ENCODE assay signal across 30 cellular contexts in the genomic region with DNA sequence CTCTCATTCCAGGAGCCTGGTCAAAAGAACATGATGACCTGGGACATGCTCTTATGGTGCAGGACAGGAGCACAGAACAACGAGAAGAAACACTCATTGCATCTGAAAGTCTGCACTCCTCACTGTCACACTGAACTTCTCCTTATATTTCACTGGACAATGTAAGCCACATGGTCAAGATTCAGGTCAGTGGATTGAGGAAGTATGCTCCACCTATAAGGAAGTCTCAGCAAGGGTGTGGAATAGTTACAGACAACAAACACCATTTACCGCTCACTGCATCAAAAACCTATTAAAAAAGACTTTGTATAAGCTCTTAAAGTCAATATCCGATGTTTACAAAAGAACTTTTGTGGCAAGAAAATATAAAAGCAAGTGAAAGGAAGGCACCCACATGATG.
"Had no signal": no experiment of that assay in that cellular context is flagged by ENCODE, and none has a peak within 500 bp of the region (broad histone marks: within the 10 kb centered on the region; RNA-seq: fewer than 3 reads in every experiment).

No MANE protein-coding gene starts in this region.

- H3K27ac Mint-ChIP-seq: activated B cell treated with CpG ODN at 0.5 μM for 24 hours; activated CD4-positive, alpha-beta memory T cell treated with anti-CD3 and anti-CD28 coated beads, Interleukin-2, amount 10 ng/mL, durations not matched to agents 7 days and 5 days; activated CD4-positive, alpha-beta T cell treated with anti-CD3 and anti-CD28 coated beads for 36 hours; activated CD4-positive, alpha-beta T cell treated with anti-CD3 and anti-CD28 coated beads, Interleukin-2, amount 10 ng/mL, durations not matched to agents 24 days and 14 days; activated naive CD4-positive, alpha-beta T cell treated with anti-CD3 and anti-CD28 coated beads, Interleukin-2, amount 10 ng/mL, durations not matched to agents 7 days and 5 days; activated naive CD4-positive, alpha-beta T cell treated with anti-CD3 and anti-CD28 coated beads, Interleukin-2, amount 50 U/mL, for 72 hours; activated naive CD8-positive, alpha-beta T cell treated with anti-CD3 and anti-CD28 coated beads, Interleukin-2, amount 10 ng/mL, durations not matched to agents 7 days and 5 days; activated T-cell treated with anti-CD3 and anti-CD28 coated beads, Interleukin-2, amount 50 U/mL, for 24 hours; activated T-cell treated with anti-CD3 and anti-CD28 coated beads, Interleukin-2, amount 50 U/mL, for 72 hours; brain; T-helper 17 cell; T-helper 2 cell treated with Interferon-gamma antibody and Interleukin-4, amounts not matched to agents 5 μg/mL and 100 μg/mL, for 36 hours had no signal

- H3K4me3 Mint-ChIP-seq: activated B cell treated with CpG ODN at 0.5 μM for 24 hours; activated CD4-positive, alpha-beta memory T cell treated with anti-CD3 and anti-CD28 coated beads, Interleukin-2, amount 10 ng/mL, durations not matched to agents 7 days and 5 days; activated CD4-positive, alpha-beta T cell treated with anti-CD3 and anti-CD28 coated beads for 36 hours; activated CD4-positive, alpha-beta T cell treated with anti-CD3 and anti-CD28 coated beads, Interleukin-2, amount 10 ng/mL, durations not matched to agents 24 days and 14 days; activated naive CD4-positive, alpha-beta T cell treated with anti-CD3 and anti-CD28 coated beads, Interleukin-2, amount 10 ng/mL, durations not matched to agents 7 days and 5 days; activated naive CD8-positive, alpha-beta T cell treated with anti-CD3 and anti-CD28 coated beads, Interleukin-2, amount 10 ng/mL, durations not matched to agents 7 days and 5 days; activated T-cell treated with anti-CD3 and anti-CD28 coated beads, Interleukin-2, amount 50 U/mL, for 24 hours; activated T-cell treated with anti-CD3 and anti-CD28 coated beads, Interleukin-2, amount 50 U/mL, for 72 hours; brain; T-helper 17 cell; T-helper 2 cell treated with Interferon-gamma antibody and Interleukin-4, amounts not matched to agents 5 μg/mL and 100 μg/mL, for 36 hours had no signal

- H3K36me3 Mint-ChIP-seq: activated naive CD4-positive, alpha-beta T cell treated with anti-CD3 and anti-CD28 coated beads, Interleukin-2, amount 10 ng/mL, durations not matched to agents 7 days and 5 days; activated naive CD8-positive, alpha-beta T cell treated with anti-CD3 and anti-CD28 coated beads, Interleukin-2, amount 10 ng/mL, durations not matched to agents 7 days and 5 days; brain had no signal

- H3K4me1 ChIP-seq: ascending aorta, breast epithelium, colonic mucosa, heart left ventricle had no signal

- H3K27me3 ChIP-seq: ascending aorta, breast epithelium, cardiac muscle cell, colonic mucosa, heart left ventricle had no signal

- H3K9me3 Mint-ChIP-seq: activated B cell treated with CpG ODN at 0.5 μM for 24 hours; activated CD4-positive, alpha-beta T cell treated with anti-CD3 and anti-CD28 coated beads, Interleukin-2, amount 10 ng/mL, durations not matched to agents 24 days and 14 days had no signal

- H3K4me1 Mint-ChIP-seq: activated B cell treated with CpG ODN at 0.5 μM for 24 hours; activated CD4-positive, alpha-beta memory T cell treated with anti-CD3 and anti-CD28 coated beads, Interleukin-2, amount 10 ng/mL, durations not matched to agents 7 days and 5 days; activated CD4-positive, alpha-beta T cell treated with anti-CD3 and anti-CD28 coated beads for 36 hours; activated CD4-positive, alpha-beta T cell treated with anti-CD3 and anti-CD28 coated beads, Interleukin-2, amount 10 ng/mL, durations not matched to agents 24 days and 14 days; activated naive CD4-positive, alpha-beta T cell treated with anti-CD3 and anti-CD28 coated beads, Interleukin-2, amount 10 ng/mL, durations not matched to agents 7 days and 5 days; activated naive CD8-positive, alpha-beta T cell treated with anti-CD3 and anti-CD28 coated beads, Interleukin-2, amount 10 ng/mL, durations not matched to agents 7 days and 5 days; T-helper 17 cell had no signal

- DNase-seq: activated B cell treated with CpG ODN at 0.5 μM for 24 hours; activated CD4-positive, alpha-beta memory T cell treated with anti-CD3 and anti-CD28 coated beads, Interleukin-2, amount 10 ng/mL, durations not matched to agents 7 days and 5 days; activated CD4-positive, alpha-beta T cell treated with anti-CD3 and anti-CD28 coated beads for 36 hours; activated CD4-positive, alpha-beta T cell treated with anti-CD3 and anti-CD28 coated beads, Interleukin-2, amount 10 ng/mL, durations not matched to agents 24 days and 14 days; activated CD4-positive, alpha-beta T cell treated with anti-CD3 and anti-CD28 coated beads, Interleukin-2, amount 50 U/mL, for 4 hours; activated CD4-positive, CD25-positive, alpha-beta regulatory T cell treated with anti-CD3 and anti-CD28 coated beads, Interleukin-2, amount 50 U/mL, for 72 hours; activated CD8-positive, alpha-beta memory T cell treated with anti-CD3 and anti-CD28 coated beads, Interleukin-2, amount 50 U/mL, for 48 hours; activated gamma-delta T cell; activated naive CD4-positive, alpha-beta T cell; activated naive CD4-positive, alpha-beta T cell treated with anti-CD3 and anti-CD28 coated beads, Interleukin-2, amount 10 ng/mL, durations not matched to agents 7 days and 5 days; activated naive CD8-positive, alpha-beta T cell treated with anti-CD3 and anti-CD28 coated beads, Interleukin-2, amount 10 ng/mL, durations not matched to agents 7 days and 5 days; activated T-cell treated with anti-CD3 and anti-CD28 coated beads for 4 hours; activated T-cell treated with anti-CD3 and anti-CD28 coated beads, Interleukin-2, amount 50 U/mL, for 24 hours; activated T-cell treated with anti-CD3 and anti-CD28 coated beads, Interleukin-2, amount 50 U/mL, for 72 hours; central memory CD4-positive, alpha-beta T cell; cerebellar nuclear complex; colonic mucosa; effector CD8-positive, alpha-beta T cell; foreskin fibroblast; glutamatergic neuron; heart left ventricle; T-helper 17 cell; T1000; WERI-Rb-1 had no signal

- H3K27me3 Mint-ChIP-seq: activated B cell treated with CpG ODN at 0.5 μM for 24 hours; activated CD4-positive, alpha-beta memory T cell treated with anti-CD3 and anti-CD28 coated beads, Interleukin-2, amount 10 ng/mL, durations not matched to agents 7 days and 5 days; activated CD4-positive, alpha-beta T cell treated with anti-CD3 and anti-CD28 coated beads for 36 hours; activated CD4-positive, alpha-beta T cell treated with anti-CD3 and anti-CD28 coated beads, Interleukin-2, amount 10 ng/mL, durations not matched to agents 24 days and 14 days; activated naive CD4-positive, alpha-beta T cell treated with anti-CD3 and anti-CD28 coated beads, Interleukin-2, amount 10 ng/mL, durations not matched to agents 7 days and 5 days; activated naive CD8-positive, alpha-beta T cell treated with anti-CD3 and anti-CD28 coated beads, Interleukin-2, amount 10 ng/mL, durations not matched to agents 7 days and 5 days; activated T-cell treated with anti-CD3 and anti-CD28 coated beads, Interleukin-2, amount 50 U/mL, for 24 hours; brain; T-helper 17 cell had no signal

- H3K4me3 ChIP-seq: ascending aorta, breast epithelium, cardiac muscle cell, colonic mucosa, heart left ventricle had no signal

- ATAC-seq: activated CD4-positive, alpha-beta T cell treated with anti-CD3 and anti-CD28 coated beads for 36 hours; activated naive CD4-positive, alpha-beta T cell treated with anti-CD3 and anti-CD28 coated beads, Interleukin-2, amount 50 U/mL, for 72 hours; activated T-cell treated with anti-CD3 and anti-CD28 coated beads, Interleukin-2, amount 50 U/mL, for 72 hours; heart left ventricle; T-helper 17 cell had no signal

- H3K9me3 ChIP-seq: ascending aorta, breast epithelium, colonic mucosa had no signal

- H3K36me3 ChIP-seq: ascending aorta, breast epithelium, cardiac muscle cell, colonic mucosa, heart left ventricle, WERI-Rb-1 had no signal
